Comparison of ENCODE assay signal across 16 cellular contexts in genomic region chr1:104932030-104932915, GRCh38.
DNase-seq lines count a peak whose midpoint lies in the region; ATAC-seq and TF ChIP-seq lines count a peak whose summit lies in the region.
"Had no signal": no experiment of that assay in that cellular context is flagged by ENCODE, and none has a peak within 500 bp of the region (broad histone marks: within the 10 kb centered on the region; RNA-seq: fewer than 3 reads in every experiment).

No MANE protein-coding gene starts in this region.

- 74 to 90% methylated on average over 10 to 11 of the region's 13 CpGs for WGBS in upper lobe of left lung, 2 donors

- peaks cover 14 to 24% of the 10 kb centered on the region in 2 donors for H3K9me3 Mint-ChIP-seq in activated naive CD4-positive, alpha-beta T cell treated with anti-CD3 and anti-CD28 coated beads, Interleukin-2, amount 50 U/mL, for 72 hours

- H3K9me3 ChIP-seq in upper lobe of left lung, result peaks cover 0 to 11% (median 0%) of the 10 kb centered on the region in 4 donors

- peak; percentile 81 for DNase-seq in NAMALWA (ENCODE audit: low spot score)
- peak in 1 of 2 donors; percentile 50 for DNase-seq in upper lobe of left lung
- DNase-seq in LoVo (ENCODE audit: low spot score), result no peak
- no peak for DNase-seq in activated naive CD4-positive, alpha-beta T cell treated with anti-CD3 and anti-CD28 coated beads, Interleukin-2, amount 50 U/mL, for 72 hours (ENCODE audit: low spot score in 2 of 2)
- DNase-seq: activated gamma-delta T cell treated with Interleukin-2 at 50 U/mL for 16 hours, erythroblast, glutamatergic neuron, HCEC 1CT, NCI-H1417, small intestine, WERI-Rb-1 had no signal

- peaks cover 4 to 20% of the 10 kb centered on the region in 2 donors for H3K36me3 Mint-ChIP-seq in activated naive CD4-positive, alpha-beta T cell treated with anti-CD3 and anti-CD28 coated beads, Interleukin-2, amount 50 U/mL, for 72 hours

- no peak overlapping the region for H3K27ac Mint-ChIP-seq in activated naive CD4-positive, alpha-beta T cell treated with anti-CD3 and anti-CD28 coated beads, Interleukin-2, amount 50 U/mL, for 72 hours

- H3K4me1 ChIP-seq in upper lobe of left lung, result no peaks in the 10 kb centered on the region

- TF ChIP-seq POLR2A in upper lobe of left lung (IDR thresholded peaks at IDR 0.05), result no peak

- H3K4me3 ChIP-seq in upper lobe of left lung, result no peak overlapping the region
- H3K4me3 ChIP-seq: coronary artery, SK-N-MC had no signal

- no peaks in the 10 kb centered on the region for H3K27me3 ChIP-seq in upper lobe of left lung

- H3K27ac ChIP-seq in upper lobe of left lung, result no peak overlapping the region
- H3K27ac ChIP-seq: coronary artery, SK-N-MC, WERI-Rb-1 had no signal

- no peaks in the 10 kb centered on the region for H3K36me3 ChIP-seq in upper lobe of left lung
- H3K36me3 ChIP-seq: WERI-Rb-1 had no signal

- ATAC-seq in GM18873 (IDR thresholded peaks at IDR 0.05; ENCODE audit: low FRiP score, unreplicated experiment) (peak; percentile 54), HG02678 (IDR thresholded peaks at IDR 0.05; ENCODE audit: unreplicated experiment) (peak; percentile 65), upper lobe of left lung (ENCODE audit: low FRiP score in 2 of 2) (peak; percentile 19 to 59), HG03439 (IDR thresholded peaks at IDR 0.05; ENCODE audit: unreplicated experiment) (no peak)
- no peak for ATAC-seq in activated naive CD4-positive, alpha-beta T cell treated with anti-CD3 and anti-CD28 coated beads, Interleukin-2, amount 50 U/mL, for 72 hours

- no peak for TF ChIP-seq CTCF in upper lobe of left lung (IDR thresholded peaks at IDR 0.05)

- TF ChIP-seq EP300 in upper lobe of left lung (IDR thresholded peaks at IDR 0.05), result no peak

Comparison
In these comparisons a context has a peak if more than half of its experiments do, and no peak if none do; other contexts are left out.
1. ATAC-seq: peak in GM18873 (single experiment), HG02678 (single experiment) and upper lobe of left lung (2 of 2); none in activated naive CD4-positive, alpha-beta T cell treated with anti-CD3 and anti-CD28 coated beads, Interleukin-2, amount 50 U/mL, for 72 hours (0 of 2) and HG03439 (single experiment).